ENCODE assay signal across 22 cellular contexts in genomic region chr10:68296833-68297232, GRCh38. TPM values are rescaled to one million over a fixed set of nuclear protein-coding genes. Genes with fewer than 3 reads are reported as not detected.
DNase-seq lines count a peak whose midpoint lies in the region; FAIRE-seq and TF ChIP-seq lines count a peak whose summit lies in the region.
"Had no signal": no experiment of that assay in that cellular context is flagged by ENCODE, and none has a peak within 500 bp of the region (broad histone marks: within the 10 kb centered on the region; RNA-seq: fewer than 3 reads in every experiment).

No MANE protein-coding gene starts in this region.

- intact Hi-C loops in vagina (cut with DNase I): no loop called here

- no peak for TF ChIP-seq POLR2A in vagina (IDR thresholded peaks at IDR 0.05)

- H3K9ac ChIP-seq in SK-N-MC (ENCODE audit: insufficient read length): peak overlapping the region; percentile 59

- DNase-seq in SK-N-MC (ENCODE audit: low read depth, low spot score) (peak; percentile 55), fibroblast of the conjunctiva (ENCODE audit: low read depth) (peak; percentile 16), vagina (ENCODE audit: extremely low spot score in 2 of 2) (no peak), COLO668 (lab: John Stamatoyannopoulos, UW; ENCODE audit: unreplicated experiment) (no peak), SKM-1 treated with dmso at 0.1 percent for 144 hours (lab: John Stamatoyannopoulos, UW; ENCODE audit: unreplicated experiment) (no peak), cerebellar cortex (ENCODE audit: low spot score) (no peak)
- DNase-seq: activated CD8-positive, alpha-beta T cell treated with anti-CD3 and anti-CD28 coated beads, Interleukin-2, amount 10 ng/mL, durations not matched to agents 7 days and 5 days; amniotic stem cell; Calu3; NCI-H1417; NCI-H510A treated with DMSO at 0.1 percent for 48 hours; small intestine; stimulated activated naive B cell treated with anti-CD40 and anti-IgM and Interleukin-4, amounts not matched to agents 10 μg/mL and 1 μg/mL and 100 μg/mL, for 72 hours had no signal

- H3K27me3 ChIP-seq in vagina: no peaks in the 10 kb centered on the region
- H3K27me3 ChIP-seq: BLaER1 treated with 17β-estradiol and CSF1 and Interleukin-3, amounts not matched to agents 10 nM and 100 nM; neutrophil had no signal

- no peaks in the 10 kb centered on the region for H3K36me3 ChIP-seq in SK-N-MC (ENCODE audit: insufficient read depth, low read length)
- H3K36me3 ChIP-seq in vagina: no peaks in the 10 kb centered on the region
- H3K36me3 ChIP-seq: neutrophil, thoracic aorta had no signal

- H3K27ac ChIP-seq in SK-N-MC (peak overlapping the region; percentile 96), vagina (peak overlapping the region; percentile 72)
- H3K27ac ChIP-seq: coronary artery, neutrophil, RWPE1, thoracic aorta had no signal

- peak; percentile 65 for FAIRE-seq in G401.6 (lab: Jason Lieb, UNC)
- FAIRE-seq: bronchial epithelial cell, frontal cortex, islet of Langerhans, small intestine had no signal

- H3K4me1 ChIP-seq in vagina: peaks cover 4% of the 10 kb centered on the region

- TF ChIP-seq CTCF in vagina (IDR thresholded peaks at IDR 0.05): no peak

- H3K9me3 ChIP-seq in SK-N-MC (ENCODE audit: low read depth, low read length) (no peaks in the 10 kb centered on the region), vagina (no peaks in the 10 kb centered on the region)
- H3K9me3 ChIP-seq: BLaER1 treated with 17β-estradiol and CSF1 and Interleukin-3, amounts not matched to agents 10 nM and 100 nM; neutrophil; thoracic aorta had no signal

- H3K4me3 ChIP-seq in SK-N-MC: peak overlapping the region; percentile 63
- H3K4me3 ChIP-seq in vagina: peak overlapping the region; percentile 3 to 10
- H3K4me3 ChIP-seq: BLaER1 treated with 17β-estradiol and CSF1 and Interleukin-3, amounts not matched to agents 10 nM and 100 nM; coronary artery; thoracic aorta had no signal

RNA-seq across cellular contexts. Expression of gene HNRNPH3, which starts 35.0 kb away (rescaled TPM):
- 90.4 TPM for total RNA-seq in vagina

RNA-seq across cellular contexts. Expression of gene PBLD, which starts 35.9 kb away (rescaled TPM):
- total RNA-seq in vagina: 1.2 TPM

Comparison
In these comparisons a context has a peak if more than half of its experiments do, and no peak if none do; other contexts are left out.
1. DNase-seq: peak in SK-N-MC (single experiment) and fibroblast of the conjunctiva (single experiment); none in vagina (0 of 2), COLO668 (single experiment), SKM-1 treated with dmso at 0.1 percent for 144 hours (single experiment) and cerebellar cortex (single experiment).